Comparison of ENCODE assay signal across 29 cellular contexts in genomic region chr17:32449963-32450362, GRCh38. TPM values are rescaled to one million over a fixed set of nuclear protein-coding genes. Genes with fewer than 3 reads are reported as not detected.
"Had no signal": no experiment of that assay in that cellular context is flagged by ENCODE, and none has a peak within 500 bp of the region (broad histone marks: within the 10 kb centered on the region; RNA-seq: fewer than 3 reads in every experiment).

No MANE protein-coding gene starts in this region.

- H3K27ac ChIP-seq: ascending aorta, breast epithelium, cardiac muscle cell, colonic mucosa, epithelial cell of prostate, esophagus squamous epithelium, gastroesophageal sphincter had no signal

- H3K4me3 Mint-ChIP-seq: activated CD4-positive, alpha-beta T cell treated with anti-CD3 and anti-CD28 coated beads for 36 hours; activated CD8-positive, alpha-beta T cell treated with anti-CD3 and anti-CD28 coated beads for 36 hours; activated naive CD4-positive, alpha-beta T cell treated with anti-CD3 and anti-CD28 coated beads, Interleukin-2, amount 10 ng/mL, durations not matched to agents 7 days and 5 days; activated naive CD8-positive, alpha-beta T cell treated with anti-CD3 and anti-CD28 coated beads, Interleukin-2, amount 10 ng/mL, durations not matched to agents 7 days and 5 days had no signal

- H3K4me3 ChIP-seq: ascending aorta, breast epithelium, cardiac muscle cell, colonic mucosa, esophagus squamous epithelium, gastroesophageal sphincter had no signal

- ATAC-seq: activated CD4-positive, alpha-beta T cell treated with anti-CD3 and anti-CD28 coated beads for 36 hours; activated CD8-positive, alpha-beta T cell treated with anti-CD3 and anti-CD28 coated beads for 36 hours; activated naive CD4-positive, alpha-beta T cell treated with anti-CD3 and anti-CD28 coated beads, Interleukin-2, amount 50 U/mL, for 72 hours; gastroesophageal sphincter had no signal

- H3K36me3 ChIP-seq: breast epithelium had no signal

- H3K27ac Mint-ChIP-seq: activated CD4-positive, alpha-beta T cell treated with anti-CD3 and anti-CD28 coated beads for 36 hours; activated naive CD4-positive, alpha-beta T cell treated with anti-CD3 and anti-CD28 coated beads, Interleukin-2, amount 10 ng/mL, durations not matched to agents 7 days and 5 days; activated naive CD8-positive, alpha-beta T cell treated with anti-CD3 and anti-CD28 coated beads, Interleukin-2, amount 10 ng/mL, durations not matched to agents 7 days and 5 days; brain had no signal

- H3K9me3 ChIP-seq: ascending aorta, breast epithelium, colonic mucosa, esophagus squamous epithelium, gastroesophageal sphincter had no signal

- H3K27me3 Mint-ChIP-seq: activated CD4-positive, alpha-beta T cell treated with anti-CD3 and anti-CD28 coated beads for 36 hours; activated CD8-positive, alpha-beta T cell treated with anti-CD3 and anti-CD28 coated beads for 36 hours; activated naive CD4-positive, alpha-beta T cell treated with anti-CD3 and anti-CD28 coated beads, Interleukin-2, amount 10 ng/mL, durations not matched to agents 7 days and 5 days; activated naive CD8-positive, alpha-beta T cell treated with anti-CD3 and anti-CD28 coated beads, Interleukin-2, amount 10 ng/mL, durations not matched to agents 7 days and 5 days had no signal

- H3K4me1 ChIP-seq: breast epithelium had no signal

- DNase-seq: activated CD4-positive, alpha-beta T cell treated with anti-CD3 and anti-CD28 coated beads for 36 hours; activated CD4-positive, alpha-beta T cell treated with anti-CD3 and anti-CD28 coated beads, Interleukin-2, amount 50 U/mL, for 1 hour; activated CD4-positive, alpha-beta T cell treated with anti-CD3 and anti-CD28 coated beads, Interleukin-2, amount 50 U/mL, for 48 hours; activated CD4-positive, CD25-positive, alpha-beta regulatory T cell; activated CD4-positive, CD25-positive, alpha-beta regulatory T cell treated with anti-CD3 and anti-CD28 coated beads, Interleukin-2, amount 50 U/mL, for 72 hours; activated CD8-positive, alpha-beta memory T cell treated with anti-CD3 and anti-CD28 coated beads for 24 hours; activated CD8-positive, alpha-beta T cell treated with anti-CD3 and anti-CD28 coated beads for 36 hours; activated gamma-delta T cell; activated naive CD4-positive, alpha-beta T cell; activated naive CD4-positive, alpha-beta T cell treated with anti-CD3 and anti-CD28 coated beads, Interleukin-2, amount 10 ng/mL, durations not matched to agents 7 days and 5 days; activated naive CD8-positive, alpha-beta T cell treated with anti-CD3 and anti-CD28 coated beads, Interleukin-2, amount 10 ng/mL, durations not matched to agents 7 days and 5 days; activated T-cell treated with anti-CD3 and anti-CD28 coated beads, Interleukin-2, amount 50 U/mL, for 48 hours; central memory CD4-positive, alpha-beta T cell; cerebellar nuclear complex; effector CD8-positive, alpha-beta T cell; esophagus squamous epithelium; foreskin melanocyte; T-helper 1 cell; T-helper 2 cell had no signal

- FAIRE-seq: endometrium, endothelial cell of umbilical vein had no signal

- H3K9me3 Mint-ChIP-seq: activated CD8-positive, alpha-beta T cell treated with anti-CD3 and anti-CD28 coated beads for 36 hours; activated naive CD4-positive, alpha-beta T cell treated with anti-CD3 and anti-CD28 coated beads, Interleukin-2, amount 10 ng/mL, durations not matched to agents 7 days and 5 days; activated naive CD4-positive, alpha-beta T cell treated with anti-CD3 and anti-CD28 coated beads, Interleukin-2, amount 50 U/mL, for 72 hours; activated naive CD8-positive, alpha-beta T cell treated with anti-CD3 and anti-CD28 coated beads, Interleukin-2, amount 10 ng/mL, durations not matched to agents 7 days and 5 days; brain had no signal

- H3K27me3 ChIP-seq: ascending aorta, breast epithelium, cardiac muscle cell, colonic mucosa, esophagus squamous epithelium, gastroesophageal sphincter had no signal

RNA-seq across cellular contexts. Expression of gene CDK5R1, which starts 36.8 kb away (rescaled TPM):
- total RNA-seq: ascending aorta had no signal
